Comparison of ENCODE assay signal across 2 cellular contexts in genomic region chr14:34640826-34641225, GRCh38.
TF ChIP-seq lines count a peak whose summit lies in the region.

No MANE protein-coding gene starts in this region.

TF ChIP-seq in HEK293T, 16 proteins besides CTCF, POLR2A, EP300 and RAD21:
- TF ChIP-seq PKNOX1 (IDR thresholded peaks at IDR 0.05): peak; percentile 14; the same call in 1 of the 2 replicates
- TF ChIP-seq CTBP1 (IDR thresholded peaks at IDR 0.05; ENCODE audit: borderline replicate concordance): no peak

TF ChIP-seq in HepG2, 621 proteins besides CTCF, POLR2A, EP300 and RAD21 (continued from another document):
- 0 out of 2 replicates have a peak, but pooled peaks have one; percentile 15 for TF ChIP-seq ZSCAN5A (CRISPR knock-in tag; IDR thresholded peaks at IDR 0.05; ENCODE audit: borderline replicate concordance)
- no peak for TF ChIP-seq MXI1 (IDR thresholded peaks at IDR 0.05; ENCODE audit: borderline replicate concordance, low read depth, low read length)
- no peak for TF ChIP-seq HNF4A (CRISPR knock-in tag; IDR thresholded peaks at IDR 0.05)
- TF ChIP-seq ZNF441 (CRISPR knock-in tag; IDR thresholded peaks at IDR 0.05; ENCODE audit: borderline replicate concordance): no peak
- no peak for TF ChIP-seq FOXC1 (CRISPR knock-in tag; IDR thresholded peaks at IDR 0.05; ENCODE audit: borderline replicate concordance)
- TF ChIP-seq MAFK (conservative IDR thresholded peaks at IDR 0.05 in 1 of 2, IDR thresholded peaks at IDR 0.05 in 1 of 2; ENCODE audit: low read length in 2 of 2): peak; percentile 62 to 68
